ENCODE assay signal across 9 cellular contexts in the genomic region with DNA sequence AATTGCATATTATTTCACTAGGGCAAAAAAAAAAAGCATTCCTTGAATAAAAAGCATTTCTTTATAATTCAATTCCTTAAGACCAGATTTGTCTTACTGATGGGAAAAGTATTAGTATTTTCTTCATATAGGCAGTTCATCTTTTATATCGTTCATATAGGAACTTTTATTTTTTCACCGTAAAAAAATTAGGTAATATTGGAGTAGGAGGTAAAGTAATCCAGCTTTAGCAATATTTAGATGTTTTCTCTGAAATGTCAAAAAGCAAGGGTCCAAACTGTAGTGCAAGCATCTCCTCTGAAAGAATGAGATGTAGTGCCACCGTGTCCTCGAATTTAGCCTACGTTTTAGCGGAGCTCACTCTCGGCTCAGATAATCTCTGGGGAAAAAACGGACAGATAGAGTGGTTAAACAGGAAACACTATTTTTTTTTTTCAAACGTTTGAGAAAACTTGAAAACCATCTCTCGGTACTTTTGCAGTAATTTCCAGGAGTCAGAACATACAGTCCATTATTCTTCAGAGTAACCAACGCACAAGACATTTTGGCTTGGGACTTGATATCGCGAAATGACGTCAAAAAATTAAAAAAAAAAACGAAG. TPM values are rescaled to one million over a fixed set of nuclear protein-coding genes. Genes with fewer than 3 reads are reported as not detected.
A peak's percentile ranks its signal among the peaks of the same experiment; 100 is the strongest.
DNase-seq lines count a peak whose midpoint lies in the region; ATAC-seq, FAIRE-seq and TF ChIP-seq lines count a peak whose summit lies in the region.
"Had no signal": no experiment of that assay in that cellular context is flagged by ENCODE, and none has a peak within 500 bp of the region (broad histone marks: within the 10 kb centered on the region; RNA-seq: fewer than 3 reads in every experiment).

No MANE protein-coding gene starts in this region.

- FAIRE-seq in GM12892 (lab: Jason Lieb, UNC) = peak; percentile 84

- no peaks in the 10 kb centered on the region for H3K9me3 ChIP-seq in ectodermal cell (ENCODE audit: control insufficient read depth, low read length)

- no peaks in the 10 kb centered on the region for H3K36me3 Mint-ChIP-seq in neural crest cell (ENCODE audit: low read depth)

- H3K4me3 ChIP-seq in ectodermal cell (ENCODE audit: insufficient read depth, low read depth, low read length) = peak overlapping the region; percentile 64

- no peak overlapping the region for H3K27ac Mint-ChIP-seq in neural crest cell (ENCODE audit: unreplicated experiment)

- no peak for ATAC-seq in GM19397 (IDR thresholded peaks at IDR 0.05; ENCODE audit: unreplicated experiment)
- ATAC-seq in HG02642 (IDR thresholded peaks at IDR 0.05; ENCODE audit: poor library complexity, unreplicated experiment) = no peak

- H3K4me3 Mint-ChIP-seq in neural crest cell = peak overlapping the region; percentile 95

- H3K9me3 Mint-ChIP-seq in neural crest cell = no peaks in the 10 kb centered on the region

- peaks cover 100% of the 10 kb centered on the region for H3K27me3 ChIP-seq in ectodermal cell (ENCODE audit: control insufficient read depth, insufficient read depth, low read length, poor library complexity, severe bottlenecking)

- no peak overlapping the region for H3K27ac ChIP-seq in ectodermal cell (ENCODE audit: insufficient read depth, low read depth, low read length, poor library complexity, severe bottlenecking)

- 1 to 4% methylated on average over 14 of the region's 15 CpGs for WGBS in ectodermal cell, 2 experiments

- peak; percentile 11 for TF ChIP-seq CTCF in neural crest cell (conservative IDR thresholded peaks at IDR 0.05)

- H3K36me3 ChIP-seq in ectodermal cell (ENCODE audit: control insufficient read depth, insufficient read depth, low read length) = no peaks in the 10 kb centered on the region

- peaks cover 18% of the 10 kb centered on the region for H3K4me1 ChIP-seq in ectodermal cell (ENCODE audit: control insufficient read depth, insufficient read depth, low read length)

- DNase-seq in GM12892 (ENCODE audit: insufficient read length) (no peak), NCI-H526 treated with DMSO at 0.1 percent for 48 hours (lab: John Stamatoyannopoulos, UW) (peak; percentile 51), neural crest cell (ENCODE audit: low read depth, low spot score) (no peak), NCI-H2227 (lab: John Stamatoyannopoulos, UW; ENCODE audit: unreplicated experiment) (no peak), NCI-H2171 treated with DMSO at 0.1 percent for 48 hours (lab: John Stamatoyannopoulos, UW) (no peak)

- H3K4me1 Mint-ChIP-seq in neural crest cell = peaks cover 21% of the 10 kb centered on the region

- peaks cover 95% of the 10 kb centered on the region for H3K27me3 Mint-ChIP-seq in neural crest cell (ENCODE audit: low read depth)

- no peak for TF ChIP-seq POLR2A in GM12892 (IDR thresholded peaks at IDR 0.05; ENCODE audit: low read depth, low read length)

RNA-seq across cellular contexts. Expression of a gene that starts 5.4 kb away (rescaled TPM):
- polyA plus RNA-seq in GM12892 (2012; ENCODE audit: missing spikeins) = 0.17 TPM
- polyA plus RNA-seq in ectodermal cell (2013, experiment 1 of 4) = 2.5 TPM
- 3.5 TPM for polyA plus RNA-seq in ectodermal cell (2013, experiment 2 of 4)
- polyA plus RNA-seq in ectodermal cell (2013, experiment 3 of 4) = 2.4 TPM
- polyA plus RNA-seq in ectodermal cell (2013, experiment 4 of 4) = 3.4 TPM
- 1.5 and 1.6 TPM in 2 replicates for total RNA-seq in neural crest cell
- total RNA-seq: activated CD8-positive, alpha-beta memory T cell treated with anti-CD3 and anti-CD28 coated beads for 36 hours had no signal

RNA-seq across cellular contexts. Expression of a gene that starts 19.0 kb away (rescaled TPM):
- 34.8 TPM for polyA plus RNA-seq in GM12892 (2012; ENCODE audit: missing spikeins)
- 35.4 TPM for polyA plus RNA-seq in ectodermal cell (2013, experiment 1 of 4)
- 35.2 TPM for polyA plus RNA-seq in ectodermal cell (2013, experiment 2 of 4)
- polyA plus RNA-seq in ectodermal cell (2013, experiment 3 of 4) = 34.1 TPM
- polyA plus RNA-seq in ectodermal cell (2013, experiment 4 of 4) = 40.3 TPM
- 46.4 and 49.9 TPM in 2 replicates for total RNA-seq in neural crest cell

RNA-seq across cellular contexts. Expression of a gene that starts 23.7 kb away (rescaled TPM):
- 111 TPM for polyA plus RNA-seq in GM12892 (2012; ENCODE audit: missing spikeins)
- polyA plus RNA-seq in ectodermal cell (2013, experiment 1 of 4) = 20.5 TPM
- 22.0 TPM for polyA plus RNA-seq in ectodermal cell (2013, experiment 2 of 4)
- 19.9 TPM for polyA plus RNA-seq in ectodermal cell (2013, experiment 3 of 4)
- 23.6 TPM for polyA plus RNA-seq in ectodermal cell (2013, experiment 4 of 4)
- total RNA-seq in neural crest cell = 31.1 and 35.1 TPM in 2 replicates
